Comparison of ENCODE assay signal across 2 cellular contexts in genomic region chr13:24152292-24153214, GRCh38.
TF ChIP-seq lines count a peak whose summit lies in the region.

No MANE protein-coding gene starts in this region.

TF ChIP-seq in IMR-90, 13 proteins besides CTCF, POLR2A, EP300 and RAD21:
- TF ChIP-seq ELK1 (IDR thresholded peaks at IDR 0.05; ENCODE audit: borderline replicate concordance, low read depth, low read length) (no peak), USF2 (IDR thresholded peaks at IDR 0.05; ENCODE audit: low read depth, low read length) (no peak), SMC3 (IDR thresholded peaks at IDR 0.05; ENCODE audit: low read depth, low read length) (no peak), MXI1 (IDR thresholded peaks at IDR 0.05; ENCODE audit: borderline replicate concordance, low read depth, low read length) (no peak), CEBPB (IDR thresholded peaks at IDR 0.05; ENCODE audit: low read depth, low read length) (no peak), BHLHE40 (IDR thresholded peaks at IDR 0.05; ENCODE audit: low read depth, low read length) (no peak), FOS (IDR thresholded peaks at IDR 0.05; ENCODE audit: low read depth, low read length) (no peak), CHD1 (IDR thresholded peaks at IDR 0.05; ENCODE audit: low read depth, low read length) (no peak), MAFK (IDR thresholded peaks at IDR 0.05; ENCODE audit: low read depth, low read length) (no peak), RCOR1 (IDR thresholded peaks at IDR 0.05; ENCODE audit: insufficient replicate concordance, low read length) (no peak), RFX5 (IDR thresholded peaks at IDR 0.05; ENCODE audit: low read depth, low read length) (no peak), NFE2L2 (IDR thresholded peaks at IDR 0.05; ENCODE audit: low read depth, low read length) (no peak), MAZ (IDR thresholded peaks at IDR 0.05; ENCODE audit: borderline replicate concordance, low read depth, low read length) (no peak)

TF ChIP-seq in neural cell, 6 proteins besides CTCF, POLR2A, EP300 and RAD21:
- TF ChIP-seq MXI1 (conservative IDR thresholded peaks at IDR 0.05; ENCODE audit: poor library complexity, severe bottlenecking): no peak
- no peak for TF ChIP-seq TAF1 (IDR thresholded peaks at IDR 0.05; ENCODE audit: low read depth)
- no peak for TF ChIP-seq EZH2 (IDR thresholded peaks at IDR 0.05; ENCODE audit: borderline replicate concordance, insufficient read depth, low read length, poor library complexity, severe bottlenecking)
- TF ChIP-seq REST (IDR thresholded peaks at IDR 0.05; ENCODE audit: borderline replicate concordance): no peak
- no peak for TF ChIP-seq POLR2AphosphoS5 (IDR thresholded peaks at IDR 0.05)
- TF ChIP-seq SMC3 (conservative IDR thresholded peaks at IDR 0.05; ENCODE audit: poor library complexity): no peak
